Comparison of ENCODE assay signal across 7 cellular contexts in the genomic region with DNA sequence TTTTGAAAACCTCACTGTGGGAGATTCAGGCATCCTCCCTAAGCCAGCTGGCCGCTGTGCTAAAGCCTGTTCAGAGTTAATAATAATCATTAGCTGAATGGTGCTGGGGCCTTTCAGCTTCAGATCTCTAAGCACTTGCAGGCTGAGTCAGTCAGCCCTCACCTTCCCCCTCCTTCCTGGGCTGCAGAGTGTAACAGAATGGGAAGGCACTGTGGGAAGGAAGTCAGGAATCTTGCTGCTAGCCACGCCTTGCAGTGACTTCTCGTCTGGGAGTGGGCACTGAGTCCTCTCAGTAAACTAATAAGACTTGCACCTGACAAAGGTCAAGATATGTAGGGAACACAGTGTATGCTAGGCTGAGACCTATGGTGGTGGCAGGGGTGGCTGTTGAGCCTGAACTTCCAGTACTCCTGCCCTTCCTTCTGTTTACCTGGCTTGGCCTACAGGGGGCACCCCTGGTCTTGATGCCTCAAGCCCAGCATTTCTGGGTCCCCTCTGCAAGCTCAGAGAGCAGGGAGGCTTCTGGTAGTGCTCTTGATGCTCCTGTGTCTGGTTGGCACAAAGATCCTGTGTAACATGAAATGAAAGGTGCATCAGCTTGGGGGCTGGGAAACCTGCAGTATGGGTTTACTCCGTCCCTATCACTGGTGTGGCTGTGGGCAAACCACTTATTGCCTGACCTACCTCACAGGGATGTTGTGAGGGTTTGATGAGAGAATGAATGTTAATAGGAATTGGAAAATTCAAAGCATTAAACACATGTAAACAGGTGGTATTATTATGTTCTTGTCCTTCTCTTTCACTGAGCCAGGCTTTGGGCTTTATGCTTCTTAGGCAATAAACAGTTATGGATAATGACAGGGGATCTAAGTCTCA. TPM values are rescaled to one million over a fixed set of nuclear protein-coding genes. Genes with fewer than 3 reads are reported as not detected.
DNase-seq lines count a peak whose midpoint lies in the region; ATAC-seq and TF ChIP-seq lines count a peak whose summit lies in the region.
"Had no signal": no experiment of that assay in that cellular context is flagged by ENCODE, and none has a peak within 500 bp of the region (broad histone marks: within the 10 kb centered on the region; RNA-seq: fewer than 3 reads in every experiment).

No MANE protein-coding gene starts in this region.

- H3K27ac ChIP-seq in cardiac muscle cell (no peak overlapping the region), right atrium auricular region (no peak overlapping the region)

- no peaks in the 10 kb centered on the region for H3K9me3 Mint-ChIP-seq in WTC11

- TF ChIP-seq CTCF in cardiac muscle cell (IDR thresholded peaks at IDR 0.05; ENCODE audit: low read depth, low read length) (peak; percentile 51), right atrium auricular region (IDR thresholded peaks at IDR 0.05) (peak in 1 of 2 donors; percentile 34), WTC11 (IDR thresholded peaks at IDR 0.05) (peak; percentile 40; the same call in 1 of the 2 replicates), fibroblast of pulmonary artery (IDR thresholded peaks at IDR 0.05; ENCODE audit: low read length, missing control alignments) (peak; percentile 59)

- no peaks in the 10 kb centered on the region for H3K27me3 Mint-ChIP-seq in WTC11 (ENCODE audit: low read depth)

- no peaks in the 10 kb centered on the region for H3K36me3 Mint-ChIP-seq in WTC11

- peaks cover 28% of the 10 kb centered on the region for H3K4me1 Mint-ChIP-seq in WTC11

- H3K9me3 ChIP-seq in cardiac muscle cell (ENCODE audit: low read depth) (no peaks in the 10 kb centered on the region), right atrium auricular region (no peaks in the 10 kb centered on the region)

- H3K4me1 ChIP-seq in cardiac muscle cell (ENCODE audit: low read depth) (no peaks in the 10 kb centered on the region), right atrium auricular region (peaks cover 0 to 12% of the 10 kb centered on the region in 2 donors)

- 0 out of 2 replicates have a peak overlapping the region, but pooled peaks have one; percentile 23 for H3K27ac Mint-ChIP-seq in WTC11

- ATAC-seq in WTC11, result peak; percentile 77
- ATAC-seq in stimulated activated naive CD8-positive, alpha-beta T cell treated with anti-CD3 and anti-CD28 coated beads, Interleukin-15, Interleukin-2, amounts not matched to agents 100 U/mL and 50 U/mL, for 24 hours, result peak; percentile 42

- H3K4me3 ChIP-seq in cardiac muscle cell, result no peak overlapping the region
- H3K4me3 ChIP-seq in right atrium auricular region, result no peak overlapping the region
- H3K4me3 ChIP-seq in fibroblast of pulmonary artery (replicated peaks; ENCODE audit: low read depth, low read length), result no peak overlapping the region

- POLR2A ChIA-PET in WTC11 (lab: Charles Lee), result interaction anchor here (1.0 kb wide), 1 partner anchor 32 kb away, joined by 3 read pairs; no protein-coding TSS in a partner anchor

- H3K27me3 ChIP-seq in cardiac muscle cell (no peaks in the 10 kb centered on the region), right atrium auricular region (no peaks in the 10 kb centered on the region)

- DNase-seq in cardiac muscle cell (ENCODE audit: low read depth in 1 of 2, low spot score in 1 of 2) (peak; percentile 34 to 42), right atrium auricular region (ENCODE audit: low spot score) (no peak), WTC11 (ENCODE audit: low spot score) (peak; percentile 89), fibroblast of pulmonary artery (ENCODE audit: low read depth) (peak; percentile 43), foreskin melanocyte (no peak)
- DNase-seq in stimulated activated naive CD8-positive, alpha-beta T cell treated with anti-CD3 and anti-CD28 coated beads, Interleukin-15, Interleukin-2, amounts not matched to agents 100 U/mL and 50 U/mL, for 24 hours, result peak; percentile 74

- CTCF ChIA-PET in WTC11 (lab: Charles Lee), result interaction anchor here (0.6 to 13.8 kb wide), 25 partner anchors 8 to 884 kb away, joined by 3 to 740 read pairs (median 5); a partner anchor contains a TSS

- no peak overlapping the region for H3K4me3 Mint-ChIP-seq in WTC11

- H3K36me3 ChIP-seq in cardiac muscle cell (peaks cover 8% of the 10 kb centered on the region), right atrium auricular region (peaks cover 16% of the 10 kb centered on the region)

TF ChIP-seq in WTC11, 78 proteins besides CTCF, POLR2A, EP300 and RAD21:
- no peak for TF ChIP-seq RORB (CRISPR knock-in tag; IDR thresholded peaks at IDR 0.05)
- no peak for TF ChIP-seq ZNF219 (CRISPR knock-in tag; IDR thresholded peaks at IDR 0.05; ENCODE audit: borderline replicate concordance)
- TF ChIP-seq ZNF317 (CRISPR knock-in tag; IDR thresholded peaks at IDR 0.05; ENCODE audit: borderline replicate concordance, low read depth), result no peak
- TF ChIP-seq ESRRA (CRISPR knock-in tag; IDR thresholded peaks at IDR 0.05; ENCODE audit: borderline replicate concordance), result no peak
- no peak for TF ChIP-seq HMGA2 (CRISPR knock-in tag; IDR thresholded peaks at IDR 0.05)
- TF ChIP-seq ZBTB21 (CRISPR knock-in tag; IDR thresholded peaks at IDR 0.05; ENCODE audit: borderline replicate concordance), result no peak
- TF ChIP-seq NFE2L1 (CRISPR knock-in tag; IDR thresholded peaks at IDR 0.05), result no peak
- TF ChIP-seq, protein P1, sequence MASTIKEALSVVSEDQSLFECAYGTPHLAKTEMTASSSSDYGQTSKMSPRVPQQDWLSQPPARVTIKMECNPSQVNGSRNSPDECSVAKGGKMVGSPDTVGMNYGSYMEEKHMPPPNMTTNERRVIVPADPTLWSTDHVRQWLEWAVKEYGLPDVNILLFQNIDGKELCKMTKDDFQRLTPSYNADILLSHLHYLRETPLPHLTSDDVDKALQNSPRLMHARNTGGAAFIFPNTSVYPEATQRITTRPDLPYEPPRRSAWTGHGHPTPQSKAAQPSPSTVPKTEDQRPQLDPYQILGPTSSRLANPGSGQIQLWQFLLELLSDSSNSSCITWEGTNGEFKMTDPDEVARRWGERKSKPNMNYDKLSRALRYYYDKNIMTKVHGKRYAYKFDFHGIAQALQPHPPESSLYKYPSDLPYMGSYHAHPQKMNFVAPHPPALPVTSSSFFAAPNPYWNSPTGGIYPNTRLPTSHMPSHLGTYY (CRISPR knock-in tag; IDR thresholded peaks at IDR 0.05), result no peak
- TF ChIP-seq, protein P2, sequence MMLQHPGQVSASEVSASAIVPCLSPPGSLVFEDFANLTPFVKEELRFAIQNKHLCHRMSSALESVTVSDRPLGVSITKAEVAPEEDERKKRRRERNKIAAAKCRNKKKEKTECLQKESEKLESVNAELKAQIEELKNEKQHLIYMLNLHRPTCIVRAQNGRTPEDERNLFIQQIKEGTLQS (CRISPR knock-in tag; conservative IDR thresholded peaks at IDR 0.05), result no peak
- TF ChIP-seq, protein P3, sequence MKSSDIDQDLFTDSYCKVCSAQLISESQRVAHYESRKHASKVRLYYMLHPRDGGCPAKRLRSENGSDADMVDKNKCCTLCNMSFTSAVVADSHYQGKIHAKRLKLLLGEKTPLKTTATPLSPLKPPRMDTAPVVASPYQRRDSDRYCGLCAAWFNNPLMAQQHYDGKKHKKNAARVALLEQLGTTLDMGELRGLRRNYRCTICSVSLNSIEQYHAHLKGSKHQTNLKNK (CRISPR knock-in tag; IDR thresholded peaks at IDR 0.05), result no peak
- TF ChIP-seq NFYB (CRISPR knock-in tag; conservative IDR thresholded peaks at IDR 0.05; ENCODE audit: low read depth), result no peak
- TF ChIP-seq, protein P4, sequence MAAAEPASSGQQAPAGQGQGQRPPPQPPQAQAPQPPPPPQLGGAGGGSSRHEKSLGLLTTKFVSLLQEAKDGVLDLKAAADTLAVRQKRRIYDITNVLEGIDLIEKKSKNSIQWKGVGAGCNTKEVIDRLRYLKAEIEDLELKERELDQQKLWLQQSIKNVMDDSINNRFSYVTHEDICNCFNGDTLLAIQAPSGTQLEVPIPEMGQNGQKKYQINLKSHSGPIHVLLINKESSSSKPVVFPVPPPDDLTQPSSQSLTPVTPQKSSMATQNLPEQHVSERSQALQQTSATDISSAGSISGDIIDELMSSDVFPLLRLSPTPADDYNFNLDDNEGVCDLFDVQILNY (CRISPR knock-in tag; IDR thresholded peaks at IDR 0.05), result no peak
- TF ChIP-seq ZNF671 (CRISPR knock-in tag; IDR thresholded peaks at IDR 0.05), result no peak
- TF ChIP-seq, protein P5, sequence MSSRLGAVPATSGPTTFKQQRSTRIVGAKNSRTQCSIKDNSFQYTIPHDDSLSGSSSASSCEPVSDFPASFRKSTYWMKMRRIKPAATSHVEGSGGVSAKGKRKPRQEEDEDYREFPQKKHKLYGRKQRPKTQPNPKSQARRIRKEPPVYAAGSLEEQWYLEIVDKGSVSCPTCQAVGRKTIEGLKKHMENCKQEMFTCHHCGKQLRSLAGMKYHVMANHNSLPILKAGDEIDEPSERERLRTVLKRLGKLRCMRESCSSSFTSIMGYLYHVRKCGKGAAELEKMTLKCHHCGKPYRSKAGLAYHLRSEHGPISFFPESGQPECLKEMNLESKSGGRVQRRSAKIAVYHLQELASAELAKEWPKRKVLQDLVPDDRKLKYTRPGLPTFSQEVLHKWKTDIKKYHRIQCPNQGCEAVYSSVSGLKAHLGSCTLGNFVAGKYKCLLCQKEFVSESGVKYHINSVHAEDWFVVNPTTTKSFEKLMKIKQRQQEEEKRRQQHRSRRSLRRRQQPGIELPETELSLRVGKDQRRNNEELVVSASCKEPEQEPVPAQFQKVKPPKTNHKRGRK (CRISPR knock-in tag; IDR thresholded peaks at IDR 0.05; ENCODE audit: borderline replicate concordance), result no peak
- TF ChIP-seq FOXJ3 (CRISPR knock-in tag; IDR thresholded peaks at IDR 0.05; ENCODE audit: borderline replicate concordance), result no peak

RNA-seq across cellular contexts. Expression of a gene that starts 6.0 kb away (rescaled TPM):
- 5.3 and 7.2 TPM in 2 replicates for total RNA-seq in cardiac muscle cell
- 5.5 and 6.6 TPM in 2 replicates for polyA plus RNA-seq in cardiac muscle cell
- 1 to 10 TPM; 2.6 to 6.9 TPM for total RNA-seq in right atrium auricular region
- 5.1 to 6.7 TPM (median 6.5 TPM) in 3 replicates for total RNA-seq in WTC11 (2021)

RNA-seq across cellular contexts. Expression of a gene that starts 9.6 kb away (rescaled TPM):
- total RNA-seq in cardiac muscle cell (10.5 and 11.2 TPM in 2 replicates), right atrium auricular region (10 to 100 TPM; 11.0 to 15.1 TPM), WTC11 (2021) (2.4 to 3.0 TPM (median 3.0 TPM) in 3 replicates)
- 7.7 and 10.1 TPM in 2 replicates for polyA plus RNA-seq in cardiac muscle cell

RNA-seq across cellular contexts. Expression of a gene that starts 16.2 kb away (rescaled TPM):
- total RNA-seq in cardiac muscle cell (14.7 and 17.8 TPM in 2 replicates), right atrium auricular region (1 to 10 TPM; 2.4 to 3.5 TPM), WTC11 (2021) (8.9 to 11.1 TPM (median 10.9 TPM) in 3 replicates)
- polyA plus RNA-seq in cardiac muscle cell, result 7.0 and 11.9 TPM in 2 replicates

RNA-seq across cellular contexts. Expression of a gene that starts 33.6 kb away (rescaled TPM):
- total RNA-seq in cardiac muscle cell, result 10.7 and 17.8 TPM in 2 replicates
- polyA plus RNA-seq in cardiac muscle cell, result 17.0 and 27.3 TPM in 2 replicates
- total RNA-seq in right atrium auricular region, result 1 to 10 TPM; 4.7 to 9.6 TPM
- total RNA-seq in WTC11 (2021), result 3.0 to 3.7 TPM (median 3.5 TPM) in 3 replicates
- total RNA-seq: pulmonary artery endothelial cell had no signal

RNA-seq across cellular contexts. Expression of a gene that starts 39.8 kb away (rescaled TPM):
- total RNA-seq in cardiac muscle cell (1.9 and 3.3 TPM in 2 replicates), right atrium auricular region (under 1 TPM; 0.11 to 0.16 TPM), WTC11 (2021) (0.42 to 0.73 TPM (median 0.44 TPM) in 3 replicates)
- polyA plus RNA-seq in cardiac muscle cell, result 1.9 and 2.7 TPM in 2 replicates

Comparison
In these comparisons a context has a peak if more than half of its experiments do, and no peak if none do; other contexts are left out.
1. DNase-seq: peak in cardiac muscle cell (2 of 2), WTC11 (single experiment), fibroblast of pulmonary artery (single experiment) and stimulated activated naive CD8-positive, alpha-beta T cell treated with anti-CD3 and anti-CD28 coated beads, Interleukin-15, Interleukin-2, amounts not matched to agents 100 U/mL and 50 U/mL, for 24 hours (single experiment); none in right atrium auricular region (single experiment) and foreskin melanocyte (single experiment).